ENCODE assay signal across 14 cellular contexts in genomic region chr14:93717968-93718320, GRCh38.
DNase-seq lines count a peak whose midpoint lies in the region; ATAC-seq and TF ChIP-seq lines count a peak whose summit lies in the region.
"Had no signal": no experiment of that assay in that cellular context is flagged by ENCODE, and none has a peak within 500 bp of the region (broad histone marks: within the 10 kb centered on the region; RNA-seq: fewer than 3 reads in every experiment).

No MANE protein-coding gene starts in this region.

- H3K27me3 Mint-ChIP-seq in endodermal cell (ENCODE audit: insufficient read depth), result no peaks in the 10 kb centered on the region
- no peaks in the 10 kb centered on the region for H3K27me3 Mint-ChIP-seq in osteocyte (ENCODE audit: unreplicated experiment)
- H3K27me3 Mint-ChIP-seq in CD4-positive, alpha-beta T cell, result peaks cover 6% of the 10 kb centered on the region

- no peak overlapping the region for H3K4me3 ChIP-seq in BLaER1 treated with 17β-estradiol and CSF1 and Interleukin-3, amounts not matched to agents 10 nM and 100 nM
- H3K4me3 ChIP-seq in endodermal cell (ENCODE audit: low read length), result no peak overlapping the region
- H3K4me3 ChIP-seq: GM23248 had no signal

- H3K27me3 ChIP-seq in BLaER1 treated with 17β-estradiol and CSF1 and Interleukin-3, amounts not matched to agents 10 nM and 100 nM, result no peaks in the 10 kb centered on the region
- H3K27me3 ChIP-seq in endodermal cell (ENCODE audit: control insufficient read depth, insufficient read depth, low read length, poor library complexity, severe bottlenecking), result no peaks in the 10 kb centered on the region
- H3K27me3 ChIP-seq in CD4-positive, alpha-beta T cell (ENCODE audit: control insufficient read depth, insufficient read depth, low read length), result no peaks in the 10 kb centered on the region

- H3K4me1 Mint-ChIP-seq in endodermal cell (peaks cover 15% of the 10 kb centered on the region), osteocyte (ENCODE audit: unreplicated experiment) (no peaks in the 10 kb centered on the region)
- no peaks in the 10 kb centered on the region for H3K4me1 Mint-ChIP-seq in CD4-positive, alpha-beta T cell (ENCODE audit: low read depth)
- H3K4me1 Mint-ChIP-seq: CD14-positive monocyte; CD4-positive, alpha-beta memory T cell had no signal

- POLR2A ChIA-PET in CD4-positive, alpha-beta T cell (lab: Charles Lee), result no interaction called here

- intact Hi-C loops in CD4-positive, alpha-beta T cell (cut with DNase I, micrococcal nuclease), result no loop called here

- WGBS in endodermal cell (ENCODE audit: insufficient coverage in 1 of 2, insufficient read length in 1 of 2), 2 experiments, result 92 to 95% methylated on average over 4 to 6 of the region's 6 CpGs

- no peak for TF ChIP-seq CTCF in endodermal cell (conservative IDR thresholded peaks at IDR 0.05)
- no peak for TF ChIP-seq CTCF in osteocyte (IDR thresholded peaks at IDR 0.05)
- TF ChIP-seq CTCF in CD4-positive, alpha-beta T cell (IDR thresholded peaks at IDR 0.05), result no peak

- CTCF ChIA-PET in CD4-positive, alpha-beta T cell (lab: Charles Lee), result no interaction called here

- DNase-seq in endodermal cell (peak; percentile 22), osteocyte (ENCODE audit: extremely low spot score, unreplicated experiment) (peak; percentile 69), HuH-7.5 (ENCODE audit: low spot score) (no peak)
- no peak for DNase-seq in CD4-positive, alpha-beta T cell
- DNase-seq: Calu3; CD4-positive, alpha-beta memory T cell; COR-L47; DMS53; DMS79 treated with DMSO at 0.1 percent for 48 hours; GM23248; HCEC 1CT had no signal

- H3K9ac ChIP-seq in BLaER1 treated with 17β-estradiol and CSF1 and Interleukin-3, amounts not matched to agents 10 nM and 100 nM, result no peak overlapping the region
- H3K9ac ChIP-seq in endodermal cell (ENCODE audit: extremely low read depth, low read length, poor library complexity, severe bottlenecking), result no peak overlapping the region
- H3K9ac ChIP-seq: GM23248 had no signal

- peak overlapping the region in 8 of 11 experiments; percentile 15 to 53 (median 33); a peak in 7 of 22 replicates for H3K4me2 ChIP-seq in BLaER1 treated with 17β-estradiol and CSF1 and Interleukin-3, amounts not matched to agents 10 nM and 100 nM

- H3K36me3 Mint-ChIP-seq in endodermal cell (ENCODE audit: low read depth) (peaks cover 22% of the 10 kb centered on the region), osteocyte (ENCODE audit: unreplicated experiment) (no peaks in the 10 kb centered on the region)
- H3K36me3 Mint-ChIP-seq in CD4-positive, alpha-beta T cell (ENCODE audit: low read depth), result no peaks in the 10 kb centered on the region
- H3K36me3 Mint-ChIP-seq: CD14-positive monocyte; CD4-positive, alpha-beta memory T cell had no signal

- H4K20me1 ChIP-seq in BLaER1 treated with 17β-estradiol and CSF1 and Interleukin-3, amounts not matched to agents 10 nM and 100 nM, result no peaks in the 10 kb centered on the region; a peak in 2 of 22 replicates

- H3K27ac Mint-ChIP-seq in endodermal cell, result no peak overlapping the region
- H3K27ac Mint-ChIP-seq in osteocyte (ENCODE audit: unreplicated experiment), result no peak overlapping the region
- no peak overlapping the region for H3K27ac Mint-ChIP-seq in CD4-positive, alpha-beta T cell
- H3K27ac Mint-ChIP-seq: CD14-positive monocyte; CD4-positive, alpha-beta memory T cell had no signal

- H3K4me3 Mint-ChIP-seq in endodermal cell (no peak overlapping the region), osteocyte (ENCODE audit: unreplicated experiment) (no peak overlapping the region)
- no peak overlapping the region for H3K4me3 Mint-ChIP-seq in CD4-positive, alpha-beta T cell
- H3K4me3 Mint-ChIP-seq: CD14-positive monocyte; CD4-positive, alpha-beta memory T cell had no signal

- H3K9me3 Mint-ChIP-seq in endodermal cell (no peaks in the 10 kb centered on the region), osteocyte (ENCODE audit: unreplicated experiment) (peaks cover 9% of the 10 kb centered on the region)
- H3K9me3 Mint-ChIP-seq in CD4-positive, alpha-beta T cell, result peaks cover 4% of the 10 kb centered on the region

- peaks cover 0 to 17% (median 10%) of the 10 kb centered on the region in 10 experiments; a peak in 14 of 20 replicates for H3K4me1 ChIP-seq in BLaER1 treated with 17β-estradiol and CSF1 and Interleukin-3, amounts not matched to agents 10 nM and 100 nM
- peaks cover 4% of the 10 kb centered on the region for H3K4me1 ChIP-seq in endodermal cell (ENCODE audit: control insufficient read depth, insufficient read depth, low read length)

- H3K27ac ChIP-seq in BLaER1 treated with 17β-estradiol and CSF1 and Interleukin-3, amounts not matched to agents 10 nM and 100 nM, result no peak overlapping the region
- H3K27ac ChIP-seq in endodermal cell (ENCODE audit: low read depth, low read length), result no peak overlapping the region
- H3K27ac ChIP-seq in CD4-positive, alpha-beta T cell (ENCODE audit: low read depth, low read length), result no peak overlapping the region
- H3K27ac ChIP-seq: GM23248 had no signal

- no peaks in the 10 kb centered on the region for H3K9me3 ChIP-seq in BLaER1 treated with 17β-estradiol and CSF1 and Interleukin-3, amounts not matched to agents 10 nM and 100 nM (replicated peaks in 1 of 11)
- no peaks in the 10 kb centered on the region for H3K9me3 ChIP-seq in endodermal cell (ENCODE audit: control insufficient read depth, low read length)
- H3K9me3 ChIP-seq in CD4-positive, alpha-beta T cell (ENCODE audit: control insufficient read depth, low read length), result no peaks in the 10 kb centered on the region

- ATAC-seq in CD4-positive, alpha-beta T cell (ENCODE audit: poor library complexity), result no peak
- no peak for ATAC-seq in HG03460 (IDR thresholded peaks at IDR 0.05; ENCODE audit: unreplicated experiment)

- no peaks in the 10 kb centered on the region for H3K36me3 ChIP-seq in BLaER1 treated with 17β-estradiol and CSF1 and Interleukin-3, amounts not matched to agents 10 nM and 100 nM
- H3K36me3 ChIP-seq in endodermal cell (ENCODE audit: control insufficient read depth, insufficient read depth, low read length), result no peaks in the 10 kb centered on the region

Comparison
In these comparisons a context has a peak if more than half of its experiments do, and no peak if none do; other contexts are left out.
1. DNase-seq: peak in endodermal cell (single experiment) and osteocyte (single experiment); none in HuH-7.5 (single experiment) and CD4-positive, alpha-beta T cell (0 of 10).